Comparison of ENCODE assay signal across 8 cellular contexts in genomic region chr6:69796081-69796626, GRCh38. TPM values are rescaled to one million over a fixed set of nuclear protein-coding genes. Genes with fewer than 3 reads are reported as not detected.
DNase-seq lines count a peak whose midpoint lies in the region; ATAC-seq lines count a peak whose summit lies in the region.

No MANE protein-coding gene starts in this region.

- no peaks in the 10 kb centered on the region for H3K36me3 ChIP-seq in BLaER1 treated with 17β-estradiol and CSF1 and Interleukin-3, amounts not matched to agents 10 nM and 100 nM

- peak overlapping the region; percentile 78 to 89 (median 83) for H3K9ac ChIP-seq in BLaER1 treated with 17β-estradiol and CSF1 and Interleukin-3, amounts not matched to agents 10 nM and 100 nM

- peak overlapping the region; percentile 72 to 95 (median 87) for H3K4me2 ChIP-seq in BLaER1 treated with 17β-estradiol and CSF1 and Interleukin-3, amounts not matched to agents 10 nM and 100 nM

- no peaks in the 10 kb centered on the region for H3K27me3 Mint-ChIP-seq in activated naive CD4-positive, alpha-beta T cell treated with anti-CD3 and anti-CD28 coated beads, Interleukin-2, amount 50 U/mL, for 24 hours

- H3K4me1 Mint-ChIP-seq in activated naive CD4-positive, alpha-beta T cell treated with anti-CD3 and anti-CD28 coated beads, Interleukin-2, amount 50 U/mL, for 24 hours = peaks cover 61% of the 10 kb centered on the region

- peaks cover 0 to 32% (median 0%) of the 10 kb centered on the region in 11 experiments; a peak in 8 of 22 replicates for H4K20me1 ChIP-seq in BLaER1 treated with 17β-estradiol and CSF1 and Interleukin-3, amounts not matched to agents 10 nM and 100 nM

- H3K9me3 ChIP-seq in BLaER1 treated with 17β-estradiol and CSF1 and Interleukin-3, amounts not matched to agents 10 nM and 100 nM (replicated peaks in 1 of 11) = 0 out of 22 replicates have a peak, but pooled peaks cover 0 to 4% (median 0%) of the 10 kb centered on the region in 11 experiments

- H3K27ac Mint-ChIP-seq in activated naive CD4-positive, alpha-beta T cell treated with anti-CD3 and anti-CD28 coated beads, Interleukin-2, amount 50 U/mL, for 24 hours = peak overlapping the region; percentile 92

- H3K4me3 ChIP-seq in BLaER1 treated with 17β-estradiol and CSF1 and Interleukin-3, amounts not matched to agents 10 nM and 100 nM = peak overlapping the region; percentile 64 to 85 (median 75)

- H3K27ac ChIP-seq in BLaER1 treated with 17β-estradiol and CSF1 and Interleukin-3, amounts not matched to agents 10 nM and 100 nM = peak overlapping the region; percentile 60 to 87 (median 75)

- H3K27me3 ChIP-seq in BLaER1 treated with 17β-estradiol and CSF1 and Interleukin-3, amounts not matched to agents 10 nM and 100 nM = no peaks in the 10 kb centered on the region

- H3K4me3 Mint-ChIP-seq in activated naive CD4-positive, alpha-beta T cell treated with anti-CD3 and anti-CD28 coated beads, Interleukin-2, amount 50 U/mL, for 24 hours = peak overlapping the region; percentile 94

- no peaks in the 10 kb centered on the region for H3K9me3 Mint-ChIP-seq in activated naive CD4-positive, alpha-beta T cell treated with anti-CD3 and anti-CD28 coated beads, Interleukin-2, amount 50 U/mL, for 24 hours

- peaks cover 9 to 16% (median 14%) of the 10 kb centered on the region in 10 experiments; a peak in 16 of 20 replicates for H3K4me1 ChIP-seq in BLaER1 treated with 17β-estradiol and CSF1 and Interleukin-3, amounts not matched to agents 10 nM and 100 nM

- H3K36me3 Mint-ChIP-seq in activated naive CD4-positive, alpha-beta T cell treated with anti-CD3 and anti-CD28 coated beads, Interleukin-2, amount 50 U/mL, for 24 hours = peaks cover 4% of the 10 kb centered on the region

- DNase-seq in NCI-H748 (lab: John Stamatoyannopoulos, UW; ENCODE audit: unreplicated experiment) = peak; percentile 93
- DNase-seq in glomerular visceral epithelial cell (ENCODE audit: extremely low spot score) = peak; percentile 54
- DNase-seq in occipital lobe (lab: John Stamatoyannopoulos, UW) = peak; percentile 33
- no peak for DNase-seq in UCSD-AML1 (lab: John Stamatoyannopoulos, UW; ENCODE audit: unreplicated experiment)

- ATAC-seq in GM18868 (IDR thresholded peaks at IDR 0.05; ENCODE audit: unreplicated experiment) (peak; percentile 31), HG03175 (IDR thresholded peaks at IDR 0.05; ENCODE audit: unreplicated experiment) (peak; percentile 29)

RNA-seq across cellular contexts. Expression of gene LMBRD1, which starts 0.7 kb away (rescaled TPM):
- 88.6 TPM for total RNA-seq in occipital lobe
